ENCODE assay signal across 1 cellular context in the genomic region with DNA sequence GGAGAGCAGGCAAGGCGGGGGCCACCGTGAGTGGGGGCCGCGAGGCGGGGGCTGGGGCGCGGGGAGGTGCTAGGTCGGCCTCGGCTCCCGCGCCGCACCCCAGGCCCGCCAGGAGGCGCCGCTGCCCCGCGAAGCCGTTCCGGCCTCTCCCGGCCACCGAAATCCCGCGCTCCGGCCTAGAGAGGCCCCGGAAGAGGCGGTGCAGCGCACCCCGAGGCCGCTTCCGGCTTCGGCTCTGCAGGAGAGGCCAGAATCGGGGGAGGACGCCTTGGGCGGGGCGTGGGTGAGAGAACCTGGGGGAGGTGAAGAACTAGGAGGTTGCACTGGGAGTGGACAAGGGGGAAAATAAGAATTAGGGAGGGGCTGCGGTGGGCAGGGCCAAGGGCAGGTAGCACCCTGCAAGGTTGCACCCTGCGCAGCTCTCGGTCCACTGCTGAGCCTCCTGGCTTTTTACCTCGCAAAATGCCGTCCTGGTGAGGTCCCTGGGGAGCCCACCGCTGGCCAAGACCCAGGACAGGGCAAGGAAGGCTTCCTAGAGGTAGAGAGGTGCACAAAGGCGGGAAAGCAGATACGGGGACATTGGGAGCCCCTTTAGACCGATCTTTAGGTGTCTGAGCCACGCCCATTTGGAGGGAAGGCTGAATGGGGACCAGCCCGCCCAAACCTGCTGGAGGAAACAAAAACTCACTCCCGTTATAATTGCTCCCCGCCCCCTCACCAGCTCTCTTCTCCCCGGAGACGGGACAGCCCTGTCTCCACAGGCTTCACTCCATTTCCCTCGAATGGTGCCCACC.
TF ChIP-seq lines count a peak whose summit lies in the region.

No MANE protein-coding gene starts in this region.

TF ChIP-seq in GM12878, 131 proteins besides CTCF, POLR2A, EP300 and RAD21 (continued from another document and continues in another):
- TF ChIP-seq, protein P1, sequence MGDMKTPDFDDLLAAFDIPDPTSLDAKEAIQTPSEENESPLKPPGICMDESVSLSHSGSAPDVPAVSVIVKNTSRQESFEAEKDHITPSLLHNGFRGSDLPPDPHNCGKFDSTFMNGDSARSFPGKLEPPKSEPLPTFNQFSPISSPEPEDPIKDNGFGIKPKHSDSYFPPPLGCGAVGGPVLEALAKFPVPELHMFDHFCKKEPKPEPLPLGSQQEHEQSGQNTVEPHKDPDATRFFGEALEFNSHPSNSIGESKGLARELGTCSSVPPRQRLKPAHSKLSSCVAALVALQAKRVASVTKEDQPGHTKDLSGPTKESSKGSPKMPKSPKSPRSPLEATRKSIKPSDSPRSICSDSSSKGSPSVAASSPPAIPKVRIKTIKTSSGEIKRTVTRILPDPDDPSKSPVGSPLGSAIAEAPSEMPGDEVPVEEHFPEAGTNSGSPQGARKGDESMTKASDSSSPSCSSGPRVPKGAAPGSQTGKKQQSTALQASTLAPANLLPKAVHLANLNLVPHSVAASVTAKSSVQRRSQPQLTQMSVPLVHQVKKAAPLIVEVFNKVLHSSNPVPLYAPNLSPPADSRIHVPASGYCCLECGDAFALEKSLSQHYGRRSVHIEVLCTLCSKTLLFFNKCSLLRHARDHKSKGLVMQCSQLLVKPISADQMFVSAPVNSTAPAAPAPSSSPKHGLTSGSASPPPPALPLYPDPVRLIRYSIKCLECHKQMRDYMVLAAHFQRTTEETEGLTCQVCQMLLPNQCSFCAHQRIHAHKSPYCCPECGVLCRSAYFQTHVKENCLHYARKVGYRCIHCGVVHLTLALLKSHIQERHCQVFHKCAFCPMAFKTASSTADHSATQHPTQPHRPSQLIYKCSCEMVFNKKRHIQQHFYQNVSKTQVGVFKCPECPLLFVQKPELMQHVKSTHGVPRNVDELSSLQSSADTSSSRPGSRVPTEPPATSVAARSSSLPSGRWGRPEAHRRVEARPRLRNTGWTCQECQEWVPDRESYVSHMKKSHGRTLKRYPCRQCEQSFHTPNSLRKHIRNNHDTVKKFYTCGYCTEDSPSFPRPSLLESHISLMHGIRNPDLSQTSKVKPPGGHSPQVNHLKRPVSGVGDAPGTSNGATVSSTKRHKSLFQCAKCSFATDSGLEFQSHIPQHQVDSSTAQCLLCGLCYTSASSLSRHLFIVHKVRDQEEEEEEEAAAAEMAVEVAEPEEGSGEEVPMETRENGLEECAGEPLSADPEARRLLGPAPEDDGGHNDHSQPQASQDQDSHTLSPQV (IDR thresholded peaks at IDR 0.05): peak; percentile 73
- peak; percentile 84; the same call in 1 of the 2 replicates for TF ChIP-seq SMARCA5 (IDR thresholded peaks at IDR 0.05)
- TF ChIP-seq SREBF2 (IDR thresholded peaks at IDR 0.05; ENCODE audit: low read length): 0 out of 2 replicates have a peak, but pooled peaks have one; percentile 18
- TF ChIP-seq TCF3 (IDR thresholded peaks at IDR 0.05; ENCODE audit: borderline replicate concordance, insufficient read depth, low read depth, low read length): 0 out of 2 replicates have a peak, but pooled peaks have one; percentile 28
- TF ChIP-seq PAX8 (IDR thresholded peaks at IDR 0.05): no peak
- peak; percentile 78; the same call in 1 of the 2 replicates for TF ChIP-seq STAT1 (conservative IDR thresholded peaks at IDR 0.05)
- TF ChIP-seq, protein P2, sequence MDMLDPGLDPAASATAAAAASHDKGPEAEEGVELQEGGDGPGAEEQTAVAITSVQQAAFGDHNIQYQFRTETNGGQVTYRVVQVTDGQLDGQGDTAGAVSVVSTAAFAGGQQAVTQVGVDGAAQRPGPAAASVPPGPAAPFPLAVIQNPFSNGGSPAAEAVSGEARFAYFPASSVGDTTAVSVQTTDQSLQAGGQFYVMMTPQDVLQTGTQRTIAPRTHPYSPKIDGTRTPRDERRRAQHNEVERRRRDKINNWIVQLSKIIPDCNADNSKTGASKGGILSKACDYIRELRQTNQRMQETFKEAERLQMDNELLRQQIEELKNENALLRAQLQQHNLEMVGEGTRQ (IDR thresholded peaks at IDR 0.05; ENCODE audit: borderline replicate concordance, low read depth, low read length): no peak
- TF ChIP-seq ZSCAN29 (IDR thresholded peaks at IDR 0.05): no peak
- TF ChIP-seq, protein P3, sequence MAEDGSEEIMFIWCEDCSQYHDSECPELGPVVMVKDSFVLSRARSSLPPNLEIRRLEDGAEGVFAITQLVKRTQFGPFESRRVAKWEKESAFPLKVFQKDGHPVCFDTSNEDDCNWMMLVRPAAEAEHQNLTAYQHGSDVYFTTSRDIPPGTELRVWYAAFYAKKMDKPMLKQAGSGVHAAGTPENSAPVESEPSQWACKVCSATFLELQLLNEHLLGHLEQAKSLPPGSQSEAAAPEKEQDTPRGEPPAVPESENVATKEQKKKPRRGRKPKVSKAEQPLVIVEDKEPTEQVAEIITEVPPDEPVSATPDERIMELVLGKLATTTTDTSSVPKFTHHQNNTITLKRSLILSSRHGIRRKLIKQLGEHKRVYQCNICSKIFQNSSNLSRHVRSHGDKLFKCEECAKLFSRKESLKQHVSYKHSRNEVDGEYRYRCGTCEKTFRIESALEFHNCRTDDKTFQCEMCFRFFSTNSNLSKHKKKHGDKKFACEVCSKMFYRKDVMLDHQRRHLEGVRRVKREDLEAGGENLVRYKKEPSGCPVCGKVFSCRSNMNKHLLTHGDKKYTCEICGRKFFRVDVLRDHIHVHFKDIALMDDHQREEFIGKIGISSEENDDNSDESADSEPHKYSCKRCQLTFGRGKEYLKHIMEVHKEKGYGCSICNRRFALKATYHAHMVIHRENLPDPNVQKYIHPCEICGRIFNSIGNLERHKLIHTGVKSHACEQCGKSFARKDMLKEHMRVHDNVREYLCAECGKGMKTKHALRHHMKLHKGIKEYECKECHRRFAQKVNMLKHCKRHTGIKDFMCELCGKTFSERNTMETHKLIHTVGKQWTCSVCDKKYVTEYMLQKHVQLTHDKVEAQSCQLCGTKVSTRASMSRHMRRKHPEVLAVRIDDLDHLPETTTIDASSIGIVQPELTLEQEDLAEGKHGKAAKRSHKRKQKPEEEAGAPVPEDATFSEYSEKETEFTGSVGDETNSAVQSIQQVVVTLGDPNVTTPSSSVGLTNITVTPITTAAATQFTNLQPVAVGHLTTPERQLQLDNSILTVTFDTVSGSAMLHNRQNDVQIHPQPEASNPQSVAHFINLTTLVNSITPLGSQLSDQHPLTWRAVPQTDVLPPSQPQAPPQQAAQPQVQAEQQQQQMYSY (CRISPR knock-in tag; IDR thresholded peaks at IDR 0.05): no peak
- TF ChIP-seq MEF2B (IDR thresholded peaks at IDR 0.05; ENCODE audit: partially characterized antibody, poor library complexity, severe bottlenecking): peak; percentile 90
- TF ChIP-seq ZNF384 (IDR thresholded peaks at IDR 0.05; ENCODE audit: borderline replicate concordance, low read depth, low read length): no peak; the same call in 1 of the 2 replicates
- TF ChIP-seq, protein P4, sequence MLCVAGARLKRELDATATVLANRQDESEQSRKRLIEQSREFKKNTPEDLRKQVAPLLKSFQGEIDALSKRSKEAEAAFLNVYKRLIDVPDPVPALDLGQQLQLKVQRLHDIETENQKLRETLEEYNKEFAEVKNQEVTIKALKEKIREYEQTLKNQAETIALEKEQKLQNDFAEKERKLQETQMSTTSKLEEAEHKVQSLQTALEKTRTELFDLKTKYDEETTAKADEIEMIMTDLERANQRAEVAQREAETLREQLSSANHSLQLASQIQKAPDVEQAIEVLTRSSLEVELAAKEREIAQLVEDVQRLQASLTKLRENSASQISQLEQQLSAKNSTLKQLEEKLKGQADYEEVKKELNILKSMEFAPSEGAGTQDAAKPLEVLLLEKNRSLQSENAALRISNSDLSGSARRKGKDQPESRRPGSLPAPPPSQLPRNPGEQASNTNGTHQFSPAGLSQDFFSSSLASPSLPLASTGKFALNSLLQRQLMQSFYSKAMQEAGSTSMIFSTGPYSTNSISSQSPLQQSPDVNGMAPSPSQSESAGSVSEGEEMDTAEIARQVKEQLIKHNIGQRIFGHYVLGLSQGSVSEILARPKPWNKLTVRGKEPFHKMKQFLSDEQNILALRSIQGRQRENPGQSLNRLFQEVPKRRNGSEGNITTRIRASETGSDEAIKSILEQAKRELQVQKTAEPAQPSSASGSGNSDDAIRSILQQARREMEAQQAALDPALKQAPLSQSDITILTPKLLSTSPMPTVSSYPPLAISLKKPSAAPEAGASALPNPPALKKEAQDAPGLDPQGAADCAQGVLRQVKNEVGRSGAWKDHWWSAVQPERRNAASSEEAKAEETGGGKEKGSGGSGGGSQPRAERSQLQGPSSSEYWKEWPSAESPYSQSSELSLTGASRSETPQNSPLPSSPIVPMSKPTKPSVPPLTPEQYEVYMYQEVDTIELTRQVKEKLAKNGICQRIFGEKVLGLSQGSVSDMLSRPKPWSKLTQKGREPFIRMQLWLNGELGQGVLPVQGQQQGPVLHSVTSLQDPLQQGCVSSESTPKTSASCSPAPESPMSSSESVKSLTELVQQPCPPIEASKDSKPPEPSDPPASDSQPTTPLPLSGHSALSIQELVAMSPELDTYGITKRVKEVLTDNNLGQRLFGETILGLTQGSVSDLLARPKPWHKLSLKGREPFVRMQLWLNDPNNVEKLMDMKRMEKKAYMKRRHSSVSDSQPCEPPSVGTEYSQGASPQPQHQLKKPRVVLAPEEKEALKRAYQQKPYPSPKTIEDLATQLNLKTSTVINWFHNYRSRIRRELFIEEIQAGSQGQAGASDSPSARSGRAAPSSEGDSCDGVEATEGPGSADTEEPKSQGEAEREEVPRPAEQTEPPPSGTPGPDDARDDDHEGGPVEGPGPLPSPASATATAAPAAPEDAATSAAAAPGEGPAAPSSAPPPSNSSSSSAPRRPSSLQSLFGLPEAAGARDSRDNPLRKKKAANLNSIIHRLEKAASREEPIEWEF (IDR thresholded peaks at IDR 0.05; ENCODE audit: insufficient replicate concordance, low read depth, low read length): no peak
- TF ChIP-seq, protein P5, sequence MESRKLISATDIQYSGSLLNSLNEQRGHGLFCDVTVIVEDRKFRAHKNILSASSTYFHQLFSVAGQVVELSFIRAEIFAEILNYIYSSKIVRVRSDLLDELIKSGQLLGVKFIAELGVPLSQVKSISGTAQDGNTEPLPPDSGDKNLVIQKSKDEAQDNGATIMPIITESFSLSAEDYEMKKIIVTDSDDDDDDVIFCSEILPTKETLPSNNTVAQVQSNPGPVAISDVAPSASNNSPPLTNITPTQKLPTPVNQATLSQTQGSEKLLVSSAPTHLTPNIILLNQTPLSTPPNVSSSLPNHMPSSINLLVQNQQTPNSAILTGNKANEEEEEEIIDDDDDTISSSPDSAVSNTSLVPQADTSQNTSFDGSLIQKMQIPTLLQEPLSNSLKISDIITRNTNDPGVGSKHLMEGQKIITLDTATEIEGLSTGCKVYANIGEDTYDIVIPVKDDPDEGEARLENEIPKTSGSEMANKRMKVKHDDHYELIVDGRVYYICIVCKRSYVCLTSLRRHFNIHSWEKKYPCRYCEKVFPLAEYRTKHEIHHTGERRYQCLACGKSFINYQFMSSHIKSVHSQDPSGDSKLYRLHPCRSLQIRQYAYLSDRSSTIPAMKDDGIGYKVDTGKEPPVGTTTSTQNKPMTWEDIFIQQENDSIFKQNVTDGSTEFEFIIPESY (IDR thresholded peaks at IDR 0.05): no peak
- TF ChIP-seq, protein P6, sequence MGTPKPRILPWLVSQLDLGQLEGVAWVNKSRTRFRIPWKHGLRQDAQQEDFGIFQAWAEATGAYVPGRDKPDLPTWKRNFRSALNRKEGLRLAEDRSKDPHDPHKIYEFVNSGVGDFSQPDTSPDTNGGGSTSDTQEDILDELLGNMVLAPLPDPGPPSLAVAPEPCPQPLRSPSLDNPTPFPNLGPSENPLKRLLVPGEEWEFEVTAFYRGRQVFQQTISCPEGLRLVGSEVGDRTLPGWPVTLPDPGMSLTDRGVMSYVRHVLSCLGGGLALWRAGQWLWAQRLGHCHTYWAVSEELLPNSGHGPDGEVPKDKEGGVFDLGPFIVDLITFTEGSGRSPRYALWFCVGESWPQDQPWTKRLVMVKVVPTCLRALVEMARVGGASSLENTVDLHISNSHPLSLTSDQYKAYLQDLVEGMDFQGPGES (IDR thresholded peaks at IDR 0.05): no peak
- no peak for TF ChIP-seq KDM1A (IDR thresholded peaks at IDR 0.05; ENCODE audit: borderline replicate concordance)
- no peak for TF ChIP-seq FOS (IDR thresholded peaks at IDR 0.05; ENCODE audit: borderline replicate concordance, extremely low read depth, insufficient read length)
- no peak for TF ChIP-seq BCL11A (IDR thresholded peaks at IDR 0.05; ENCODE audit: low read depth, low read length)
- TF ChIP-seq, protein P7, sequence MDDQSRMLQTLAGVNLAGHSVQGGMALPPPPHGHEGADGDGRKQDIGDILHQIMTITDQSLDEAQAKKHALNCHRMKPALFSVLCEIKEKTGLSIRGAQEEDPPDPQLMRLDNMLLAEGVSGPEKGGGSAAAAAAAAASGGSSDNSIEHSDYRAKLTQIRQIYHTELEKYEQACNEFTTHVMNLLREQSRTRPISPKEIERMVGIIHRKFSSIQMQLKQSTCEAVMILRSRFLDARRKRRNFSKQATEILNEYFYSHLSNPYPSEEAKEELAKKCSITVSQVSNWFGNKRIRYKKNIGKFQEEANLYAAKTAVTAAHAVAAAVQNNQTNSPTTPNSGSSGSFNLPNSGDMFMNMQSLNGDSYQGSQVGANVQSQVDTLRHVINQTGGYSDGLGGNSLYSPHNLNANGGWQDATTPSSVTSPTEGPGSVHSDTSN (IDR thresholded peaks at IDR 0.05; ENCODE audit: insufficient replicate concordance, low read depth, low read length): no peak
- peak; percentile 68 for TF ChIP-seq SP1 (IDR thresholded peaks at IDR 0.05; ENCODE audit: low read depth, low read length)
- TF ChIP-seq POLR2AphosphoS2 (IDR thresholded peaks at IDR 0.05; ENCODE audit: low read depth, low read length): no peak
- TF ChIP-seq, protein P8, sequence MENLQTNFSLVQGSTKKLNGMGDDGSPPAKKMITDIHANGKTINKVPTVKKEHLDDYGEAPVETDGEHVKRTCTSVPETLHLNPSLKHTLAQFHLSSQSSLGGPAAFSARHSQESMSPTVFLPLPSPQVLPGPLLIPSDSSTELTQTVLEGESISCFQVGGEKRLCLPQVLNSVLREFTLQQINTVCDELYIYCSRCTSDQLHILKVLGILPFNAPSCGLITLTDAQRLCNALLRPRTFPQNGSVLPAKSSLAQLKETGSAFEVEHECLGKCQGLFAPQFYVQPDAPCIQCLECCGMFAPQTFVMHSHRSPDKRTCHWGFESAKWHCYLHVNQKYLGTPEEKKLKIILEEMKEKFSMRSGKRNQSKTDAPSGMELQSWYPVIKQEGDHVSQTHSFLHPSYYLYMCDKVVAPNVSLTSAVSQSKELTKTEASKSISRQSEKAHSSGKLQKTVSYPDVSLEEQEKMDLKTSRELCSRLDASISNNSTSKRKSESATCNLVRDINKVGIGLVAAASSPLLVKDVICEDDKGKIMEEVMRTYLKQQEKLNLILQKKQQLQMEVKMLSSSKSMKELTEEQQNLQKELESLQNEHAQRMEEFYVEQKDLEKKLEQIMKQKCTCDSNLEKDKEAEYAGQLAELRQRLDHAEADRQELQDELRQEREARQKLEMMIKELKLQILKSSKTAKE (IDR thresholded peaks at IDR 0.05; ENCODE audit: low read depth, poor library complexity, severe bottlenecking): no peak
